Comparison of ENCODE assay signal across 16 cellular contexts in genomic region chr15:39345176-39345575, GRCh38.
"Had no signal": no experiment of that assay in that cellular context is flagged by ENCODE, and none has a peak within 500 bp of the region (broad histone marks: within the 10 kb centered on the region; RNA-seq: fewer than 3 reads in every experiment).

No MANE protein-coding gene starts in this region.

- DNase-seq: activated CD4-positive, alpha-beta T cell treated with anti-CD3 and anti-CD28 coated beads, Interleukin-2, amount 50 U/mL, for 4 hours; activated T-cell treated with anti-CD3 and anti-CD28 coated beads, Interleukin-2, amount 50 U/mL, for 1 hour; amygdala; brain microvascular endothelial cell; cerebellar nuclear complex; erythroblast; foreskin keratinocyte; head of caudate nucleus; islet precursor cell; pancreas; stimulated activated CD4-positive, alpha-beta T cell treated with anti-CD3 and anti-CD28 coated beads, Interleukin-2, amount 100 ng/mL, for 48 hours; stimulated activated naive CD4-positive, alpha-beta T cell treated with Interleukin-2 at 50 U/mL for 16 hours had no signal

- H3K4me3 ChIP-seq: pancreas, suprapubic skin had no signal

- ATAC-seq: activated CD4-positive, CD25-positive, alpha-beta regulatory T cell treated with anti-CD3 and anti-CD28 coated beads, Interleukin-2, amount 50 U/mL, for 24 hours; activated naive CD4-positive, alpha-beta T cell treated with anti-CD3 and anti-CD28 coated beads, Interleukin-2, amount 50 U/mL, for 72 hours; foreskin keratinocyte; left lobe of liver; pancreas had no signal

- H3K36me3 ChIP-seq: brain microvascular endothelial cell, pancreas, suprapubic skin had no signal

- H3K4me1 ChIP-seq: foreskin keratinocyte, pancreas, suprapubic skin had no signal

- H3K27ac ChIP-seq: brain microvascular endothelial cell, foreskin keratinocyte, pancreas, suprapubic skin had no signal

- H3K9me3 ChIP-seq: pancreas, suprapubic skin had no signal

- H3K27me3 ChIP-seq: brain microvascular endothelial cell, foreskin keratinocyte, pancreas, suprapubic skin had no signal
